In genomic region chr19:36014029-36014924, GRCh38 we compare ENCODE assay signal across 1 cellular context.
TF ChIP-seq lines count a peak whose summit lies in the region.

TSS of gene ALKBH6 (minus strand) at chr19:36014213. CDS start at chr19:36013397, 816 bp downstream.

TF ChIP-seq in HEK293, 187 proteins besides CTCF, POLR2A, EP300 and RAD21 (continued from another document and continues in another):
- TF ChIP-seq BCL6B (tag by site-specific recombination; IDR thresholded peaks at IDR 0.05): no peak
- no peak for TF ChIP-seq ZNF37A (tag by site-specific recombination; IDR thresholded peaks at IDR 0.05)
- peak; percentile 8; the same call in 1 of the 2 replicates for TF ChIP-seq ZSCAN4 (tag by site-specific recombination; IDR thresholded peaks at IDR 0.05)
- TF ChIP-seq ZNF2 (tag by site-specific recombination; IDR thresholded peaks at IDR 0.05): peak; percentile 79
- TF ChIP-seq ZNF692 (tag by site-specific recombination; IDR thresholded peaks at IDR 0.05): peak; percentile 73
- no peak for TF ChIP-seq ZFP41 (tag by site-specific recombination; IDR thresholded peaks at IDR 0.05; ENCODE audit: borderline replicate concordance)
- TF ChIP-seq EGR2 (tag by site-specific recombination; IDR thresholded peaks at IDR 0.05; ENCODE audit: low read depth): peak; percentile 98
- TF ChIP-seq ZNF362 (tag by site-specific recombination; IDR thresholded peaks at IDR 0.05): no peak
- TF ChIP-seq ZNF394 (tag by site-specific recombination; IDR thresholded peaks at IDR 0.05; ENCODE audit: borderline replicate concordance): no peak
- no peak for TF ChIP-seq ZNF214 (tag by site-specific recombination; IDR thresholded peaks at IDR 0.05; ENCODE audit: borderline replicate concordance)
- no peak for TF ChIP-seq ZNF174 (tag by site-specific recombination; IDR thresholded peaks at IDR 0.05)
- TF ChIP-seq ZNF529 (tag by site-specific recombination; IDR thresholded peaks at IDR 0.05; ENCODE audit: insufficient replicate concordance): no peak
- TF ChIP-seq ZNF843 (tag by site-specific recombination; IDR thresholded peaks at IDR 0.05): peak; percentile 51; the same call in 1 of the 2 replicates
- TF ChIP-seq ZBTB48 (tag by site-specific recombination; IDR thresholded peaks at IDR 0.05): peak; percentile 69
- TF ChIP-seq ZBTB26 (tag by site-specific recombination; optimal IDR thresholded peaks at IDR 0.05): peak; percentile 34
- TF ChIP-seq KLF16 (tag by site-specific recombination; IDR thresholded peaks at IDR 0.05): peak; percentile 88
- no peak for TF ChIP-seq ZNF169 (tag by site-specific recombination; IDR thresholded peaks at IDR 0.05)
- TF ChIP-seq ZNF645 (tag by site-specific recombination; IDR thresholded peaks at IDR 0.05): 0 out of 2 replicates have a peak, but pooled peaks have one; percentile 31
- TF ChIP-seq ZNF660 (tag by site-specific recombination; IDR thresholded peaks at IDR 0.05): peak; percentile 72
- TF ChIP-seq ZBTB20 (tag by site-specific recombination; IDR thresholded peaks at IDR 0.05): peak; percentile 55
- TF ChIP-seq SCRT1 (tag by site-specific recombination; IDR thresholded peaks at IDR 0.05; ENCODE audit: borderline replicate concordance): no peak
- peak; percentile 84; the same call in 1 of the 2 replicates for TF ChIP-seq ZFP37 (tag by site-specific recombination; IDR thresholded peaks at IDR 0.05)
- no peak for TF ChIP-seq ZNF148 (tag by site-specific recombination; IDR thresholded peaks at IDR 0.05; ENCODE audit: borderline replicate concordance)
- TF ChIP-seq ZNF747 (tag by site-specific recombination; IDR thresholded peaks at IDR 0.05): no peak
- peak; percentile 99 for TF ChIP-seq REST (tag by site-specific recombination; IDR thresholded peaks at IDR 0.05)
- no peak for TF ChIP-seq ZNF155 (tag by site-specific recombination; IDR thresholded peaks at IDR 0.05)
- TF ChIP-seq HOXC10 (CRISPR knock-in tag; IDR thresholded peaks at IDR 0.05): no peak
- no peak for TF ChIP-seq ZNF175 (tag by site-specific recombination; IDR thresholded peaks at IDR 0.05)
- TF ChIP-seq ZNF701 (tag by site-specific recombination; IDR thresholded peaks at IDR 0.05): no peak
- no peak for TF ChIP-seq ZNF555 (tag by site-specific recombination; conservative IDR thresholded peaks at IDR 0.05)
- peak; percentile 99 for TF ChIP-seq ZNF335 (tag by site-specific recombination; conservative IDR thresholded peaks at IDR 0.05)
- peak; percentile 64 for TF ChIP-seq ZNF366 (tag by site-specific recombination; conservative IDR thresholded peaks at IDR 0.05)
- peak; percentile 72 for TF ChIP-seq PATZ1 (tag by site-specific recombination; IDR thresholded peaks at IDR 0.05)
- TF ChIP-seq AEBP2 (tag by site-specific recombination; IDR thresholded peaks at IDR 0.05; ENCODE audit: borderline replicate concordance): no peak
- no peak for TF ChIP-seq ZSCAN23 (tag by site-specific recombination; IDR thresholded peaks at IDR 0.05)
- TF ChIP-seq ZFHX2 (tag by site-specific recombination; conservative IDR thresholded peaks at IDR 0.05): peak; percentile 98
- TF ChIP-seq ZNF514 (tag by site-specific recombination; IDR thresholded peaks at IDR 0.05): no peak
- TF ChIP-seq ZBTB44 (tag by site-specific recombination; IDR thresholded peaks at IDR 0.05): no peak
- TF ChIP-seq PBX3 (CRISPR knock-in tag; IDR thresholded peaks at IDR 0.05): no peak
- TF ChIP-seq ZNF10 (tag by site-specific recombination; IDR thresholded peaks at IDR 0.05): peak; percentile 97
